17 cellular contexts compared by ENCODE assay signal in the genomic region with DNA sequence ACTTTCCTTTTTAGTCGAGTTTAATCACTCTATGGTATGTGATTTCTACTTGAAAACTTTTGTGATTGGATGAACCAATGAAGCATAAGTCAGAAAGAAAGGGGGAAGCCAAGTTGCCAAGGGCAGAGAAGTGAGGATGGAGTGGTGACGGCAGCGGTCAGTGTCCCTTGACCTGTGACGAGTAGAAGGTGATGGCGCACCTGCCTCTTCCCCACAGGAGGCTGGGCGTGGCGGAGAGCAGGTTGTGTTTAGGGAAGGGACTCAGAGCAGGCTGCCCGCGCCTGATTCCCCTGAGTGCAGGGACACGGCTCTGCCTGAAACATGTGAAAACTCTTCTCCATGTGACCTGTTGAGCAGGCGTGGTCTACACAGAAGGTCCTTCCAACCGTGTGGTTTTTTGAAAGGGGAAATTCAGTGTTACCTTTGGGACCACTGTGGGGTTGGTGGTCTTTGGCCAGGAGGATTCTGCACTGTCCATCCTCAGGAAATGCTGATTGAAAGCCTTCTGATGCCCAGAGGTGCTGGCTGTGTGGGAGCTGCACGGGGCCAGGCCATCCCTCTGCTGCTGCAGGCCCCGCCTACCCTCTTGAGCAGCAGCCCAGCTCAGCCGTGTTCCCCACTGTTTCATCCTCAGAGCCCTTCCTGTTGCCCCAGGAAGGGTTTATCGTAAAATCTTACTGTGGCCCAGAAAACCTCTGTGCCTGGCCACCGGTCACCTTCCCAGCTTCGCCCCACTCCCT. TPM values are rescaled to one million over a fixed set of nuclear protein-coding genes. Genes with fewer than 3 reads are reported as not detected.
DNase-seq lines count a peak whose midpoint lies in the region; ATAC-seq and TF ChIP-seq lines count a peak whose summit lies in the region.
"Had no signal": no experiment of that assay in that cellular context is flagged by ENCODE, and none has a peak within 500 bp of the region (broad histone marks: within the 10 kb centered on the region; RNA-seq: fewer than 3 reads in every experiment).

No MANE protein-coding gene starts in this region.

- DNase-seq in cardiac muscle cell (ENCODE audit: low read depth in 1 of 2, low spot score in 1 of 2) (no peak), right cardiac atrium (no peak), NCI-H187 treated with DMSO at 0.1 percent for 48 hours (lab: John Stamatoyannopoulos, UW) (peak; percentile 11), endothelial cell (ENCODE audit: low spot score) (no peak), NCI-H774 (lab: John Stamatoyannopoulos, UW) (no peak), retina (no peak)
- no peak for DNase-seq in activated CD4-positive, alpha-beta T cell treated with anti-CD3 and anti-CD28 coated beads for 4 hours
- DNase-seq: AML-193; caudate nucleus; GOT3; kidney glomerular epithelial cell; NCI-H2081; stimulated activated CD4-positive, alpha-beta T cell treated with anti-CD3 and anti-CD28 coated beads, Interleukin-4, amount 100 ng/mL, for 1 hour had no signal

- H3K4me1 ChIP-seq in cardiac muscle cell (ENCODE audit: low read depth) (peaks cover 54% of the 10 kb centered on the region), right cardiac atrium (ENCODE audit: control insufficient read depth, insufficient read depth, low read length) (no peaks in the 10 kb centered on the region)

- peaks cover 4% of the 10 kb centered on the region for H3K36me3 Mint-ChIP-seq in endothelial cell (ENCODE audit: low read depth, unreplicated experiment)

- intact Hi-C loops in right cardiac atrium (cut with DNase I): no loop called here

- H3K4me3 Mint-ChIP-seq in endothelial cell (ENCODE audit: unreplicated experiment): peak overlapping the region; percentile 26

- 89% methylated on average over 18 of the region's 18 CpGs for WGBS in right cardiac atrium

- no peaks in the 10 kb centered on the region for H3K27me3 ChIP-seq in cardiac muscle cell
- H3K27me3 ChIP-seq in right cardiac atrium (ENCODE audit: control insufficient read depth, insufficient read depth): no peaks in the 10 kb centered on the region

- H3K27ac ChIP-seq in cardiac muscle cell (peak overlapping the region; percentile 63), right cardiac atrium (ENCODE audit: low read length) (no peak overlapping the region)
- H3K27ac ChIP-seq: HL-60, SK-N-MC had no signal

- no peaks in the 10 kb centered on the region for H3K9me3 Mint-ChIP-seq in endothelial cell (ENCODE audit: unreplicated experiment)

- H3K36me3 ChIP-seq in cardiac muscle cell: no peaks in the 10 kb centered on the region

- H3K9me3 ChIP-seq in cardiac muscle cell (ENCODE audit: low read depth) (no peaks in the 10 kb centered on the region), right cardiac atrium (ENCODE audit: control insufficient read depth, low read length) (no peaks in the 10 kb centered on the region)

- H3K4me3 ChIP-seq in cardiac muscle cell: no peak overlapping the region
- no peak overlapping the region for H3K4me3 ChIP-seq in right cardiac atrium (ENCODE audit: low read length)
- H3K4me3 ChIP-seq: SK-N-MC had no signal

- H3K4me1 Mint-ChIP-seq in endothelial cell (ENCODE audit: unreplicated experiment): no peaks in the 10 kb centered on the region

- peaks cover 7% of the 10 kb centered on the region for H3K27me3 Mint-ChIP-seq in endothelial cell (ENCODE audit: unreplicated experiment)

- H3K27ac Mint-ChIP-seq in endothelial cell (ENCODE audit: unreplicated experiment): no peak overlapping the region

- no peak for TF ChIP-seq CTCF in cardiac muscle cell (IDR thresholded peaks at IDR 0.05; ENCODE audit: low read depth, low read length)
- TF ChIP-seq CTCF in endothelial cell (IDR thresholded peaks at IDR 0.05; ENCODE audit: unreplicated experiment): no peak

- ATAC-seq in right cardiac atrium (no peak), GM21390 (IDR thresholded peaks at IDR 0.05; ENCODE audit: unreplicated experiment) (no peak)

RNA-seq across cellular contexts. Expression of a gene that starts 23.5 kb away (rescaled TPM):
- total RNA-seq in cardiac muscle cell (0.21 and 0.48 TPM in 2 replicates), right cardiac atrium (under 1 TPM in 2 of 4 donors, not detected in 2; 0.37 to 0.58 TPM), endothelial cell (ENCODE audit: unreplicated experiment) (not detected)
- polyA plus RNA-seq in cardiac muscle cell (1.3 and 2.5 TPM in 2 replicates), right cardiac atrium (0.48 TPM)
- total RNA-seq: LHCN-M2 had no signal
